Comparison of ENCODE assay signal across 8 cellular contexts in genomic region chr4:23667659-23668058, GRCh38.
"Had no signal": no experiment of that assay in that cellular context is flagged by ENCODE, and none has a peak within 500 bp of the region (broad histone marks: within the 10 kb centered on the region; RNA-seq: fewer than 3 reads in every experiment).

No MANE protein-coding gene starts in this region.

- H3K9ac ChIP-seq: KMS-11 had no signal

- H2AFZ ChIP-seq: GM23338 had no signal

- ATAC-seq: GM23338 had no signal

- H3K4me3 ChIP-seq: GM23338 had no signal

- H3K4me2 ChIP-seq: GM23338, KMS-11 had no signal

- H3K27ac ChIP-seq: KMS-11 had no signal

- DNase-seq: H9, HCEC 1CT, KBM-7 had no signal

- FAIRE-seq: H1, H54, HTR-8/SVneo had no signal
